In the genomic region with DNA sequence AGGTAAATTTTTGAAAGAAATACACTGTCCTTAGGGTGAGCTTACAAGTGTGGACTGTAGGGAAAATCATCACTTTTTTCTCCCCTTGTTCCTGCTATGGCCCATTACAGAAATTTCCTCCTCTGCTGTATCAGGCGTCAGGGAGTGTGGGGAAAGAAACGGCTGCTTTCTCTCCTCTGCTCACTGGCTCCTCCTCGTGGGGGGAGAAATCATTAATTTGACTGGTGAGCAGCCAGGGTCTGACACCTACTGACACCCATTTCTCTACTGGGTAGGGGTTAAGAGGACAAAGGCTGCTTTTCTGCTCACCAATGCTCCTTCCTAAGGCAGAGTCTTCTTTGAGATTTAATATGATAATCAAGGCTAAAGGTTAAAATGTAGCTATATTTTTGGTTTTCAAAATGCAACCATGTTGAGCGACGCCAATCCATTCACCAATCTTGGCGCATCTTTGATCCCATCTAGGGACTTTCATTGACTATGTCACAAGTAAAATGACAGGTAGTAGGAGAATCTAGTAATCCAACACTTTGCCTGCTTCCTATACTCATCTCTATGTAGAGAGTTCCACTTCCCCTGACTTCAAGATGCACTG, we compare ENCODE assay signal across 8 cellular contexts. TPM values are rescaled to one million over a fixed set of nuclear protein-coding genes. Genes with fewer than 3 reads are reported as not detected.
DNase-seq lines count a peak whose midpoint lies in the region; ATAC-seq, FAIRE-seq and TF ChIP-seq lines count a peak whose summit lies in the region.

No MANE protein-coding gene starts in this region.

- peak; percentile 85 for FAIRE-seq in GM19239 (lab: Jason Lieb, UNC)

- no peaks in the 10 kb centered on the region for H3K27me3 Mint-ChIP-seq in nephron progenitor cell (ENCODE audit: low read depth, poor library complexity)

- no peaks in the 10 kb centered on the region for H3K9me3 ChIP-seq in BE2C
- H3K9me3 ChIP-seq in upper lobe of left lung: no peaks in the 10 kb centered on the region

- peak; percentile 62 to 73 for ATAC-seq in upper lobe of left lung (ENCODE audit: low FRiP score in 2 of 2)

- peaks cover 53% of the 10 kb centered on the region for H3K4me1 Mint-ChIP-seq in nephron progenitor cell

- H3K27ac ChIP-seq in upper lobe of left lung: no peak overlapping the region

- WGBS in upper lobe of left lung, 2 donors: 52 to 58% methylated on average over 6 of the region's 6 CpGs

- no peak for TF ChIP-seq EP300 in upper lobe of left lung (IDR thresholded peaks at IDR 0.05)

- DNase-seq in BE2C: peak; percentile 72
- peak; percentile 48 for DNase-seq in GM19239 (ENCODE audit: insufficient read length, low spot score)
- peak; percentile 31 for DNase-seq in NCI-H1694 treated with DMSO at 0.1 percent for 48 hours (lab: John Stamatoyannopoulos, UW)
- DNase-seq in activated CD8-positive, alpha-beta memory T cell treated with anti-CD3 and anti-CD28 coated beads for 4 hours (ENCODE audit: low read depth in 2 of 2): peak; percentile 28 to 38
- peak; percentile 45 to 70 for DNase-seq in erythroblast (lab: John Stamatoyannopoulos, UW)
- DNase-seq in nephron progenitor cell: peak; percentile 72
- peak in 1 of 2 donors; percentile 42 for DNase-seq in upper lobe of left lung
- DNase-seq in DMS79 treated with DMSO at 0.1 percent for 48 hours (lab: John Stamatoyannopoulos, UW): no peak

- H3K27ac Mint-ChIP-seq in nephron progenitor cell: peak overlapping the region; percentile 68

- no peaks in the 10 kb centered on the region for H3K27me3 ChIP-seq in BE2C
- H3K27me3 ChIP-seq in upper lobe of left lung: no peaks in the 10 kb centered on the region

- no peaks in the 10 kb centered on the region for H3K9me3 Mint-ChIP-seq in nephron progenitor cell

- TF ChIP-seq CTCF in BE2C (IDR thresholded peaks at IDR 0.05; ENCODE audit: low read depth, low read length) (peak; percentile 85), nephron progenitor cell (IDR thresholded peaks at IDR 0.05) (peak; percentile 56), upper lobe of left lung (IDR thresholded peaks at IDR 0.05) (peak; percentile 25 to 56 (median 52))

- no peak overlapping the region for H3K4me3 Mint-ChIP-seq in nephron progenitor cell

- H3K36me3 Mint-ChIP-seq in nephron progenitor cell (ENCODE audit: low read depth): peaks cover 47% of the 10 kb centered on the region

- H3K36me3 ChIP-seq in BE2C: peaks cover 41% of the 10 kb centered on the region
- H3K36me3 ChIP-seq in upper lobe of left lung: peaks cover 0 to 49% (median 7%) of the 10 kb centered on the region in 4 donors

- TF ChIP-seq POLR2A in erythroblast (IDR thresholded peaks at IDR 0.05; ENCODE audit: low read length): no peak
- TF ChIP-seq POLR2A in upper lobe of left lung (IDR thresholded peaks at IDR 0.05): no peak

- H3K4me1 ChIP-seq in BE2C (no peaks in the 10 kb centered on the region), upper lobe of left lung (peaks cover 0 to 12% (median under 1%) of the 10 kb centered on the region in 4 donors)

- H3K4me3 ChIP-seq in BE2C (ENCODE audit: low read depth, low read length): no peak overlapping the region
- H3K4me3 ChIP-seq in upper lobe of left lung: no peak overlapping the region

RNA-seq across cellular contexts. Expression of a gene that starts 25.1 kb away (rescaled TPM):
- polyA plus RNA-seq in BE2C (2012; ENCODE audit: insufficient read depth, insufficient read length, low read depth): 23.2 TPM
- total RNA-seq in upper lobe of left lung: 10 to 100 TPM; 17.8 to 45.6 (median 34.0) TPM
